8 cellular contexts compared by ENCODE assay signal in genomic region chr14:61698216-61698980, GRCh38. TPM values are rescaled to one million over a fixed set of nuclear protein-coding genes. Genes with fewer than 3 reads are reported as not detected.
DNase-seq lines count a peak whose midpoint lies in the region; ATAC-seq and TF ChIP-seq lines count a peak whose summit lies in the region.

No MANE protein-coding gene starts in this region.

- DNase-seq in BJ (ENCODE audit: low read depth) (no peak), IMR-90 (no peak), astrocyte of the cerebellum (ENCODE audit: low read depth) (no peak), mesothelial cell of epicardium (ENCODE audit: low spot score in 2 of 2, unreplicated experiment in 2 of 2) (no peak), NCI-H2081 treated with DMSO at 0.1 percent for 48 hours (lab: John Stamatoyannopoulos, UW) (no peak), NCI-H1694 treated with DMSO at 0.1 percent for 48 hours (lab: John Stamatoyannopoulos, UW) (no peak), HuH-7.5 (ENCODE audit: low spot score) (no peak)

- H3K4me3 Mint-ChIP-seq in mesothelial cell of epicardium = peak overlapping the region; percentile 98

- H3K4me2 ChIP-seq in IMR-90 (ENCODE audit: low read depth, low read length) = peak overlapping the region; percentile 100

- H2BK120ac ChIP-seq in IMR-90 (ENCODE audit: low read depth, low read length) = no peak overlapping the region

- no peak overlapping the region; a peak in 1 of 4 replicates for H4K8ac ChIP-seq in IMR-90 (ENCODE audit: low read depth in 2 of 2, low read length in 2 of 2)

- H3K9me3 Mint-ChIP-seq in mesothelial cell of epicardium = no peaks in the 10 kb centered on the region

- H2BK5ac ChIP-seq in IMR-90 (ENCODE audit: low read depth, low read length, poor library complexity, severe bottlenecking) = peak overlapping the region; percentile 90

- dilution Hi-C loops in IMR-90 (cut with HindIII; ENCODE audit: low sequenced_read_pairs, unreplicated experiment) = no loop called here

- H3K9me1 ChIP-seq in IMR-90 (ENCODE audit: insufficient read depth, low read length) = 0 out of 2 replicates have a peak, but pooled peaks cover 2% of the 10 kb centered on the region

- peak overlapping the region; percentile 25; the same call in 1 of the 2 replicates for H3K4ac ChIP-seq in IMR-90 (ENCODE audit: low read depth, low read length)

- peak overlapping the region; percentile 48 for H3K27ac Mint-ChIP-seq in mesothelial cell of epicardium

- H2AK9ac ChIP-seq in IMR-90 (replicated peaks; ENCODE audit: low read depth, low read length, poor library complexity) = no peak overlapping the region

- no peak overlapping the region for H2AK5ac ChIP-seq in IMR-90 (ENCODE audit: low read depth, low read length)

- WGBS in IMR-90 (ENCODE audit: extremely low coverage in 2 of 2, insufficient read length in 1 of 2), 2 experiments = no CpG with 5 or more reads among the region's 2 CpGs

- H3K36me3 Mint-ChIP-seq in mesothelial cell of epicardium = no peaks in the 10 kb centered on the region

- no peaks in the 10 kb centered on the region; the same call in none of the 2 replicates for H3K4me1 ChIP-seq in IMR-90 (ENCODE audit: control insufficient read depth, insufficient read depth, low read length)

- peak overlapping the region; percentile 87 for H3K14ac ChIP-seq in IMR-90 (replicated peaks; ENCODE audit: low read depth, low read length)

- H4K91ac ChIP-seq in IMR-90 (ENCODE audit: insufficient read depth, low read depth, low read length) = peak overlapping the region; percentile 25; the same call in 1 of the 2 replicates

- H2BK20ac ChIP-seq in IMR-90 (ENCODE audit: low read depth, low read length) = no peak overlapping the region

- H3K36me3 ChIP-seq in BJ (ENCODE audit: control insufficient read depth, insufficient read depth, low read length) (no peaks in the 10 kb centered on the region), IMR-90 (ENCODE audit: control insufficient read depth, insufficient read depth, low read length) (peaks cover 1% of the 10 kb centered on the region; the same call in 1 of the 2 replicates)

- peak overlapping the region; percentile 87 for H3K27ac ChIP-seq in IMR-90 (ENCODE audit: insufficient read depth, low read length)

- POLR2A ChIA-PET in BJ (lab: Charles Lee) = interaction anchor here (0.6 to 1.3 kb wide), 3 partner anchors 15 to 161 kb away, joined by 4 to 13 read pairs (median 4); no protein-coding TSS in a partner anchor
- POLR2A ChIA-PET in IMR-90 (lab: Charles Lee; ENCODE audit: unreplicated experiment) = interaction anchor here (0.6 to 2.1 kb wide), 3 partner anchors 13 to 233 kb away, joined by 3 to 9 read pairs (median 3); no protein-coding TSS in a partner anchor

- CTCF ChIA-PET in BJ (lab: Yijun Ruan, JAX) (interaction anchor here (0.6 to 1.6 kb wide), 5 partner anchors 17 to 236 kb away, joined by 3 to 5 read pairs (median 3); no protein-coding TSS in a partner anchor), IMR-90 (lab: Yijun Ruan, JAX) (interaction anchor here (1.2 to 1.7 kb wide), 4 partner anchors 89 to 227 kb away, joined by 4 to 6 read pairs (median 6); no protein-coding TSS in a partner anchor)

- no peak overlapping the region for H3K56ac ChIP-seq in IMR-90 (ENCODE audit: extremely low read depth, insufficient read depth, low read length)

- H3K27me3 Mint-ChIP-seq in mesothelial cell of epicardium (ENCODE audit: low read depth) = no peaks in the 10 kb centered on the region

- H3K79me1 ChIP-seq in IMR-90 (ENCODE audit: low read depth in 1 of 2, low read length in 2 of 2) = peaks cover 0 to 10% of the 10 kb centered on the region in 2 experiments; a peak in 2 of 4 replicates

- no peak for TF ChIP-seq RAD21 in IMR-90 (IDR thresholded peaks at IDR 0.05; ENCODE audit: low read length)

- peaks cover 51% of the 10 kb centered on the region for H3K4me1 Mint-ChIP-seq in mesothelial cell of epicardium

- in situ Hi-C loops in IMR-90 (cut with MboI; ENCODE audit: low sequenced_read_pairs) (no loop called here), astrocyte of the cerebellum (cut with HindIII; ENCODE audit: low sequenced_read_pairs) (no loop called here)

- peak overlapping the region; percentile 97 for H3K9ac ChIP-seq in IMR-90 (ENCODE audit: low read depth, low read length)

- no peak for TF ChIP-seq CTCF in BJ (IDR thresholded peaks at IDR 0.05; ENCODE audit: insufficient read depth, low read depth, low read length)
- no peak for TF ChIP-seq CTCF in IMR-90 (conservative IDR thresholded peaks at IDR 0.05; ENCODE audit: low read depth, low read length)
- TF ChIP-seq CTCF in astrocyte of the cerebellum (IDR thresholded peaks at IDR 0.05; ENCODE audit: low read depth, low read length, missing control alignments) = no peak
- no peak for TF ChIP-seq CTCF in mesothelial cell of epicardium (IDR thresholded peaks at IDR 0.05; ENCODE audit: unreplicated experiment)

- peak overlapping the region; percentile 93 for H3K18ac ChIP-seq in IMR-90 (ENCODE audit: low read depth, low read length)

- no peaks in the 10 kb centered on the region for H3K27me3 ChIP-seq in BJ (ENCODE audit: control insufficient read depth, insufficient read depth, low read length)
- H3K27me3 ChIP-seq in IMR-90 (ENCODE audit: control insufficient read depth, insufficient read depth, low read length) = no peaks in the 10 kb centered on the region

- H3K4me3 ChIP-seq in BJ (ENCODE audit: low read depth, low read length) = peak overlapping the region; percentile 69
- H3K4me3 ChIP-seq in IMR-90 (ENCODE audit: insufficient read depth, low read depth, low read length) = peak overlapping the region; percentile 94
- peak overlapping the region; percentile 82 for H3K4me3 ChIP-seq in astrocyte of the cerebellum (ENCODE audit: low read depth, low read length)

- BruUV-seq in IMR-90 (replicated peaks; lab: Mats Ljungman, UMichigan) = no TSS peak

- H3K9me3 ChIP-seq in IMR-90 (ENCODE audit: control insufficient read depth, insufficient read depth, low read length) = no peaks in the 10 kb centered on the region

- intact Hi-C loops in IMR-90 (cut with micrococcal nuclease) = loop anchor here (1.0 to 5.0 kb wide), 2 partner anchors 139 to 223 kb away; no protein-coding TSS in a partner anchor

- ATAC-seq in IMR-90 (ENCODE audit: low read depth) (no peak), HG03342 (IDR thresholded peaks at IDR 0.05; ENCODE audit: unreplicated experiment) (no peak)

- H2BK15ac ChIP-seq in IMR-90 (ENCODE audit: low read depth, low read length) = no peak overlapping the region

- peak; percentile 1; the same call in 1 of the 2 replicates for TF ChIP-seq POLR2A in IMR-90 (IDR thresholded peaks at IDR 0.05; ENCODE audit: low read depth, low read length)

- no peak overlapping the region for H2AFZ ChIP-seq in IMR-90 (replicated peaks; ENCODE audit: low read length, poor library complexity)

- peaks cover 72% of the 10 kb centered on the region for H4K20me1 ChIP-seq in IMR-90 (ENCODE audit: insufficient read depth, low read length)

- H4K5ac ChIP-seq in IMR-90 (ENCODE audit: low read depth, low read length) = peak overlapping the region; percentile 79; the same call in 1 of the 2 replicates

- H3K23ac ChIP-seq in IMR-90 (ENCODE audit: low read depth, low read length) = peak overlapping the region; percentile 84; the same call in 1 of the 2 replicates

TF ChIP-seq in IMR-90, 13 proteins besides CTCF, POLR2A, EP300 and RAD21:
- TF ChIP-seq SMC3 (IDR thresholded peaks at IDR 0.05; ENCODE audit: low read depth, low read length) (no peak), CHD1 (IDR thresholded peaks at IDR 0.05; ENCODE audit: low read depth, low read length) (peak; percentile 43; the same call in 1 of the 2 replicates)

RNA-seq across cellular contexts. Expression of gene HIF1A, which starts 3.1 kb away (rescaled TPM):
- polyA plus RNA-seq in BJ (2011; rRNA removed) (85.5 and 231 TPM in 2 replicates), IMR-90 (2012; rRNA removed) (86.9 and 128 TPM in 2 replicates)
- 177 and 258 TPM in 2 replicates for polyA minus RNA-seq in BJ (2011; rRNA and poly(A)+ RNA removed)
- total RNA-seq in IMR-90 (2012; rRNA removed) (301 and 493 TPM in 2 replicates), mesothelial cell of epicardium (124 to 133 TPM (median 126 TPM) in 3 replicates)
- 20.1 and 33.1 TPM in 2 replicates for polyA plus RNA-seq in IMR-90 (2012; cell fraction: cytosol; rRNA removed)
- 16.8 and 161 TPM in 2 replicates for polyA plus RNA-seq in IMR-90 (2012; cell fraction: nucleus; rRNA removed; ENCODE audit: low replicate concordance)
